In genomic region chr9:14692918-14693861, GRCh38 we compare ENCODE assay signal across 8 cellular contexts.
DNase-seq lines count a peak whose midpoint lies in the region; ATAC-seq and TF ChIP-seq lines count a peak whose summit lies in the region.

ZDHHC21 (minus strand) TSS chr9:14693432; CDS start chr9:14674340, 19,092 bp downstream.

- no peaks in the 10 kb centered on the region for H3K27me3 ChIP-seq in layer of hippocampus (ENCODE audit: control insufficient read depth, insufficient read depth, low read length)

- peak; percentile 83 for ATAC-seq in HG02763 (IDR thresholded peaks at IDR 0.05; ENCODE audit: unreplicated experiment)

- peak within 1 kb of the TSS; percentile 35 for H3K27ac ChIP-seq in layer of hippocampus (ENCODE audit: low read depth, low read length)

- DNase-seq in NCI-H187 (lab: John Stamatoyannopoulos, UW) (peak; percentile 36 to 63), NCI-H187 treated with DMSO at 0.1 percent for 48 hours (lab: John Stamatoyannopoulos, UW) (no peak), NCI-H1930 (lab: John Stamatoyannopoulos, UW) (peak; percentile 41 to 52), choroid plexus epithelial cell (ENCODE audit: low read depth) (peak; percentile 48)
- peak; percentile 10 for DNase-seq in activated CD4-positive, CD25-positive, alpha-beta regulatory T cell treated with anti-CD3 and anti-CD28 coated beads, Interleukin-2, amount 50 U/mL, for 16 hours (ENCODE audit: low read depth, low spot score)
- DNase-seq in stimulated activated CD4-positive, alpha-beta T cell treated with anti-CD3 and anti-CD28 coated beads, Interleukin-1b, Interleukin-23, amount 100 ng/mL, for 4 hours (ENCODE audit: low read depth in 2 of 2) = peak; percentile 39 to 56

- H3K4me3 ChIP-seq in choroid plexus epithelial cell (ENCODE audit: low read depth, low read length) = peak within 1 kb of the TSS; percentile 83

- no peak for TF ChIP-seq CTCF in choroid plexus epithelial cell (conservative IDR thresholded peaks at IDR 0.05; ENCODE audit: low read depth, low read length)
